8 cellular contexts compared by ENCODE assay signal in genomic region chr11:33775064-33775807, GRCh38. TPM values are rescaled to one million over a fixed set of nuclear protein-coding genes. Genes with fewer than 3 reads are reported as not detected.
A peak's percentile ranks its signal among the peaks of the same experiment; 100 is the strongest.
DNase-seq lines count a peak whose midpoint lies in the region; ATAC-seq and TF ChIP-seq lines count a peak whose summit lies in the region.

No MANE protein-coding gene starts in this region.

- WGBS in SK-N-SH (ENCODE audit: low lambda C conversion rate) = 53% methylated on average over 14 of the region's 14 CpGs

- H3F3A ChIP-seq in SK-N-SH (replicated peaks; ENCODE audit: insufficient read depth) = no peaks in the 10 kb centered on the region

- TF ChIP-seq CTCF in GM12875 (IDR thresholded peaks at IDR 0.05; ENCODE audit: borderline replicate concordance, insufficient read depth, low read depth, low read length) (no peak), SK-N-SH (IDR thresholded peaks at IDR 0.05) (no peak), fibroblast of pulmonary artery (IDR thresholded peaks at IDR 0.05; ENCODE audit: low read length, missing control alignments) (no peak), gastrocnemius medialis (IDR thresholded peaks at IDR 0.05 in 4 of 5, conservative IDR thresholded peaks at IDR 0.05 in 1 of 5) (no peak)

- no peaks in the 10 kb centered on the region for H3K9me2 ChIP-seq in SK-N-SH

- H3K4me2 ChIP-seq in SK-N-SH = peak overlapping the region; percentile 96

- no peak for DNase-seq in SK-N-SH
- no peak for DNase-seq in fibroblast of pulmonary artery (ENCODE audit: low read depth)
- no peak for DNase-seq in gastrocnemius medialis
- DNase-seq in NCI-H1417 treated with DMSO at 0.1 percent for 48 hours (lab: John Stamatoyannopoulos, UW) = no peak
- DNase-seq in stimulated activated CD4-positive, alpha-beta T cell treated with anti-CD3 and anti-CD28 coated beads, Interleukin-15, amount 100 ng/mL, for 24 hours = no peak
- DNase-seq in HK-2 (ENCODE audit: unreplicated experiment) = no peak
- DNase-seq in NCI-H510A treated with DMSO at 0.1 percent for 48 hours (lab: John Stamatoyannopoulos, UW) = no peak

- POLR2A ChIA-PET in SK-N-SH (lab: Yijun Ruan, JAX) = interaction anchor here (0.9 kb wide), 1 partner anchor 14 kb away, joined by 3 read pairs; no protein-coding TSS in a partner anchor

- no peaks in the 10 kb centered on the region for H3K9me3 ChIP-seq in SK-N-SH
- H3K9me3 ChIP-seq in gastrocnemius medialis = no peaks in the 10 kb centered on the region

- intact Hi-C loops in gastrocnemius medialis (cut with DNase I; ENCODE audit: low total_unique reads) = loop anchor here (10.0 kb wide), 1 partner anchor 330 kb away; the partner anchor contains the start of gene NAT10

- H3K9ac ChIP-seq in SK-N-SH = peak overlapping the region; percentile 78

- no peaks in the 10 kb centered on the region for H3K27me3 ChIP-seq in SK-N-SH (ENCODE audit: insufficient read depth)
- no peaks in the 10 kb centered on the region for H3K27me3 ChIP-seq in gastrocnemius medialis

- in situ Hi-C loops in gastrocnemius medialis (cut with MboI; ENCODE audit: low sequenced_read_pairs in 4 of 4) = no loop called here

- CTCF ChIA-PET in SK-N-SH (lab: Yijun Ruan, JAX) = interaction anchor here (0.6 to 1.5 kb wide), 6 partner anchors 14 to 60 kb away, joined by 3 to 14 read pairs (median 3); no protein-coding TSS in a partner anchor

- peaks cover 39% of the 10 kb centered on the region for H3K79me2 ChIP-seq in SK-N-SH (ENCODE audit: insufficient read depth)

- H3K27ac ChIP-seq in SK-N-SH (ENCODE audit: low read depth in 2 of 2, low read length in 1 of 2) (peak overlapping the region; percentile 59 to 74; a peak in 3 of 4 replicates), gastrocnemius medialis (peak overlapping the region; percentile 93 to 96 (median 93))

- no peak for TF ChIP-seq EP300 in SK-N-SH (IDR thresholded peaks at IDR 0.05; ENCODE audit: borderline replicate concordance in 1 of 2, low read depth in 1 of 2, low read length in 1 of 2)

- peak overlapping the region; percentile 97 for H2AFZ ChIP-seq in SK-N-SH (ENCODE audit: low read depth)

- H3K36me3 ChIP-seq in SK-N-SH (replicated peaks in 1 of 2; ENCODE audit: control insufficient read depth in 1 of 2, insufficient read depth in 2 of 2, low read length in 1 of 2) = peaks cover 2 to 4% of the 10 kb centered on the region in 2 experiments
- H3K36me3 ChIP-seq in gastrocnemius medialis = no peaks in the 10 kb centered on the region

- ATAC-seq in gastrocnemius medialis = no peak

- H4K20me1 ChIP-seq in SK-N-SH (ENCODE audit: insufficient read depth) = peaks cover 8% of the 10 kb centered on the region

- TF ChIP-seq RAD21 in SK-N-SH (IDR thresholded peaks at IDR 0.05; ENCODE audit: low read length) = no peak

- H3K4me1 ChIP-seq in SK-N-SH (ENCODE audit: control insufficient read depth in 1 of 2, insufficient read depth in 2 of 2, low read depth in 1 of 2, low read length in 1 of 2) (peaks cover 31 to 47% of the 10 kb centered on the region in 2 experiments; a peak in 3 of 4 replicates), gastrocnemius medialis (peaks cover 27 to 32% of the 10 kb centered on the region in 2 donors)

- peak overlapping the region; percentile 96 for H3K4me3 ChIP-seq in GM12875 (ENCODE audit: low read depth, low read length)
- H3K4me3 ChIP-seq in SK-N-SH (ENCODE audit: low read depth in 2 of 2, low read length in 1 of 2) = peak overlapping the region; percentile 83 to 93
- H3K4me3 ChIP-seq in fibroblast of pulmonary artery (replicated peaks; ENCODE audit: low read depth, low read length) = peak overlapping the region; percentile 86
- H3K4me3 ChIP-seq in gastrocnemius medialis = peak overlapping the region; percentile 91 to 98 (median 96)

- no peak for TF ChIP-seq POLR2A in gastrocnemius medialis (IDR thresholded peaks at IDR 0.05)

TF ChIP-seq in SK-N-SH, 30 proteins besides CTCF, POLR2A, EP300 and RAD21:
- TF ChIP-seq FOXJ3 (CRISPR knock-in tag; IDR thresholded peaks at IDR 0.05) = no peak
- no peak for TF ChIP-seq SMC3 (IDR thresholded peaks at IDR 0.05; ENCODE audit: low read depth, low read length)
- no peak for TF ChIP-seq ZBTB33 (IDR thresholded peaks at IDR 0.05; ENCODE audit: borderline replicate concordance, low read depth)
- no peak for TF ChIP-seq GABPA (IDR thresholded peaks at IDR 0.05; ENCODE audit: low read depth)
- TF ChIP-seq GATA2 (CRISPR knock-in tag; IDR thresholded peaks at IDR 0.05) = no peak
- no peak for TF ChIP-seq REST (IDR thresholded peaks at IDR 0.05; ENCODE audit: low read depth, low read length)
- TF ChIP-seq EZH2phosphoT487 (IDR thresholded peaks at IDR 0.05; ENCODE audit: borderline replicate concordance, low read depth) = no peak
- no peak for TF ChIP-seq YY1 (IDR thresholded peaks at IDR 0.05; ENCODE audit: low read depth)
- no peak for TF ChIP-seq USF2 (IDR thresholded peaks at IDR 0.05; ENCODE audit: borderline replicate concordance, low read depth, low read length)
TF ChIP-seq in SK-N-SH: peak in this region for 0.

RNA-seq across cellular contexts. Expression of gene FBXO3, which starts 0.9 kb away (rescaled TPM):
- 17.9 and 27.0 TPM in 2 replicates for polyA plus RNA-seq in SK-N-SH (2012; rRNA removed)
- 21.6 and 26.1 TPM in 2 replicates for polyA plus RNA-seq in SK-N-SH (2012; cell fraction: cytosol; rRNA removed)
- polyA plus RNA-seq in SK-N-SH (2012; cell fraction: nucleus; rRNA removed) = 8.6 and 26.3 TPM in 2 replicates
- total RNA-seq in gastrocnemius medialis = 10 to 100 TPM; 31.2 to 45.8 (median 33.4) TPM

RNA-seq across cellular contexts. Expression of gene CD59, which starts 39.0 kb away (rescaled TPM):
- polyA plus RNA-seq in SK-N-SH (2012; rRNA removed) = 616 and 849 TPM in 2 replicates
- polyA plus RNA-seq in SK-N-SH (2012; cell fraction: cytosol; rRNA removed) = 705 and 770 TPM in 2 replicates
- 216 and 380 TPM in 2 replicates for polyA plus RNA-seq in SK-N-SH (2012; cell fraction: nucleus; rRNA removed)
- total RNA-seq in gastrocnemius medialis = 100 to 1,000 TPM; 476 to 717 (median 695) TPM
